In genomic region chr6:140203611-140204553, GRCh38 we compare ENCODE assay signal across 14 cellular contexts.
A peak's percentile ranks its signal among the peaks of the same experiment; 100 is the strongest.
DNase-seq lines count a peak whose midpoint lies in the region; ATAC-seq and TF ChIP-seq lines count a peak whose summit lies in the region.
"Had no signal": no experiment of that assay in that cellular context is flagged by ENCODE, and none has a peak within 500 bp of the region (broad histone marks: within the 10 kb centered on the region; RNA-seq: fewer than 3 reads in every experiment).

No MANE protein-coding gene starts in this region.

- peaks cover 21% of the 10 kb centered on the region for H3F3A ChIP-seq in SK-N-SH (replicated peaks; ENCODE audit: insufficient read depth)

- peaks cover 8% of the 10 kb centered on the region for H3K9me3 ChIP-seq in AG04450 (ENCODE audit: control insufficient read depth, insufficient read depth, low read length)
- no peaks in the 10 kb centered on the region for H3K9me3 ChIP-seq in SK-N-SH
- H3K9me3 ChIP-seq in Peyer's patch, result no peaks in the 10 kb centered on the region
- H3K9me3 ChIP-seq: BLaER1, transverse colon had no signal

- H3K9me3 Mint-ChIP-seq in HFFc6, result peaks cover 8% of the 10 kb centered on the region; the same call in 1 of the 2 replicates
- H3K9me3 Mint-ChIP-seq in activated CD4-positive, alpha-beta T cell treated with anti-CD3 and anti-CD28 coated beads, Interleukin-2, amount 10 ng/mL, durations not matched to agents 7 days and 5 days, result no peaks in the 10 kb centered on the region
- H3K9me3 Mint-ChIP-seq: activated CD8-positive, alpha-beta T cell treated with anti-CD3 and anti-CD28 coated beads for 36 hours; activated naive CD4-positive, alpha-beta T cell treated with anti-CD3 and anti-CD28 coated beads for 36 hours had no signal

- peak overlapping the region; percentile 62 for H3K27ac Mint-ChIP-seq in HFFc6
- no peak overlapping the region for H3K27ac Mint-ChIP-seq in activated CD4-positive, alpha-beta T cell treated with anti-CD3 and anti-CD28 coated beads, Interleukin-2, amount 10 ng/mL, durations not matched to agents 7 days and 5 days
- H3K27ac Mint-ChIP-seq: activated CD8-positive, alpha-beta T cell treated with anti-CD3 and anti-CD28 coated beads for 36 hours; activated naive CD4-positive, alpha-beta T cell treated with anti-CD3 and anti-CD28 coated beads for 36 hours had no signal

- no peak for ATAC-seq in GM21528 (IDR thresholded peaks at IDR 0.05; ENCODE audit: low FRiP score, unreplicated experiment)
- ATAC-seq: activated CD8-positive, alpha-beta T cell treated with anti-CD3 and anti-CD28 coated beads for 36 hours; sciatic nerve had no signal

- TF ChIP-seq RAD21 in SK-N-SH (IDR thresholded peaks at IDR 0.05; ENCODE audit: low read length), result no peak

- no peaks in the 10 kb centered on the region for H3K9me2 ChIP-seq in SK-N-SH

- H3K4me3 ChIP-seq in AG04450 (ENCODE audit: low read depth, low read length) (no peak overlapping the region), SK-N-SH (ENCODE audit: low read depth in 2 of 2, low read length in 1 of 2) (no peak overlapping the region), Peyer's patch (no peak overlapping the region)
- H3K4me3 ChIP-seq: BLaER1, PC-9, transverse colon had no signal

- H3K4me1 ChIP-seq in SK-N-SH (ENCODE audit: control insufficient read depth in 1 of 2, insufficient read depth in 2 of 2, low read depth in 1 of 2, low read length in 1 of 2) (no peaks in the 10 kb centered on the region; a peak in 1 of 4 replicates), Peyer's patch (no peaks in the 10 kb centered on the region)
- H3K4me1 ChIP-seq: BLaER1 had no signal

- H3K27me3 Mint-ChIP-seq in HFFc6 (ENCODE audit: insufficient read depth), result no peaks in the 10 kb centered on the region; the same call in 1 of the 2 replicates
- H3K27me3 Mint-ChIP-seq in activated CD4-positive, alpha-beta T cell treated with anti-CD3 and anti-CD28 coated beads, Interleukin-2, amount 10 ng/mL, durations not matched to agents 7 days and 5 days, result no peaks in the 10 kb centered on the region

- H2AFZ ChIP-seq in SK-N-SH (ENCODE audit: low read depth), result peak overlapping the region; percentile 28; the same call in 1 of the 2 replicates

- peak; percentile 35 to 86; a peak in 3 of 4 replicates for TF ChIP-seq EP300 in SK-N-SH (IDR thresholded peaks at IDR 0.05; ENCODE audit: borderline replicate concordance in 1 of 2, low read depth in 1 of 2, low read length in 1 of 2)

- TF ChIP-seq POLR2A in Peyer's patch (IDR thresholded peaks at IDR 0.05), result no peak

- H3K36me3 ChIP-seq in SK-N-SH (replicated peaks in 1 of 2; ENCODE audit: control insufficient read depth in 1 of 2, insufficient read depth in 2 of 2, low read length in 1 of 2) (no peaks in the 10 kb centered on the region), Peyer's patch (no peaks in the 10 kb centered on the region)
- H3K36me3 ChIP-seq: BLaER1, transverse colon had no signal

- H3K27ac ChIP-seq in AG04450 (ENCODE audit: low read depth, low read length), result no peak overlapping the region
- H3K27ac ChIP-seq in SK-N-SH (ENCODE audit: low read depth in 2 of 2, low read length in 1 of 2), result peak overlapping the region; percentile 75 to 84
- no peak overlapping the region for H3K27ac ChIP-seq in Peyer's patch
- H3K27ac ChIP-seq: BLaER1, PC-9 had no signal

- CTCF ChIA-PET in AG04450 (lab: Charles Lee) (no interaction called here), SK-N-SH (lab: Yijun Ruan, JAX) (no interaction called here)
- CTCF ChIA-PET in activated CD4-positive, alpha-beta T cell treated with anti-CD3 and anti-CD28 coated beads, Interleukin-2, amount 10 ng/mL, durations not matched to agents 7 days and 5 days (lab: Charles Lee), result no interaction called here

- POLR2A ChIA-PET in AG04450 (lab: Yijun Ruan, JAX) (interaction anchor here (1.1 kb wide), 1 partner anchor 829 kb away, joined by 3 read pairs; the partner anchor contains the start of gene CITED2), SK-N-SH (lab: Yijun Ruan, JAX) (no interaction called here)
- POLR2A ChIA-PET in activated CD4-positive, alpha-beta T cell treated with anti-CD3 and anti-CD28 coated beads, Interleukin-2, amount 10 ng/mL, durations not matched to agents 7 days and 5 days (lab: Charles Lee), result no interaction called here

- no peaks in the 10 kb centered on the region for H4K20me1 ChIP-seq in SK-N-SH (ENCODE audit: insufficient read depth)
- H4K20me1 ChIP-seq: BLaER1 had no signal

- H3K4me1 Mint-ChIP-seq in HFFc6 (ENCODE audit: low read depth), result peaks cover 56% of the 10 kb centered on the region
- H3K4me1 Mint-ChIP-seq in activated CD4-positive, alpha-beta T cell treated with anti-CD3 and anti-CD28 coated beads, Interleukin-2, amount 10 ng/mL, durations not matched to agents 7 days and 5 days, result no peaks in the 10 kb centered on the region

- H3K4me3 Mint-ChIP-seq in HFFc6, result peak overlapping the region; percentile 4
- no peak overlapping the region for H3K4me3 Mint-ChIP-seq in activated CD4-positive, alpha-beta T cell treated with anti-CD3 and anti-CD28 coated beads, Interleukin-2, amount 10 ng/mL, durations not matched to agents 7 days and 5 days
- H3K4me3 Mint-ChIP-seq: activated CD8-positive, alpha-beta T cell treated with anti-CD3 and anti-CD28 coated beads for 36 hours; activated naive CD4-positive, alpha-beta T cell treated with anti-CD3 and anti-CD28 coated beads for 36 hours had no signal

- WGBS in SK-N-SH (ENCODE audit: low lambda C conversion rate), result 33% methylated on average over 2 of the region's 2 CpGs

- H3K79me2 ChIP-seq in SK-N-SH (ENCODE audit: insufficient read depth), result no peaks in the 10 kb centered on the region

- H3K4me2 ChIP-seq in SK-N-SH, result peak overlapping the region; percentile 3; the same call in 1 of the 2 replicates
- H3K4me2 ChIP-seq: BLaER1, PC-9 had no signal

- DNase-seq in AG04450 (ENCODE audit: low read depth, low spot score), result peak; percentile 21
- peak; percentile 60 for DNase-seq in HFFc6
- no peak for DNase-seq in SK-N-SH
- DNase-seq in foreskin melanocyte, result peak; percentile 26
- no peak for DNase-seq in Peyer's patch
- no peak for DNase-seq in GOT3 (lab: John Stamatoyannopoulos, UW)
- no peak for DNase-seq in activated CD4-positive, alpha-beta T cell treated with anti-CD3 and anti-CD28 coated beads, Interleukin-2, amount 10 ng/mL, durations not matched to agents 7 days and 5 days
- DNase-seq: activated CD8-positive, alpha-beta T cell treated with anti-CD3 and anti-CD28 coated beads for 36 hours; activated naive CD4-positive, alpha-beta T cell treated with anti-CD3 and anti-CD28 coated beads for 36 hours; PC-9; transverse colon had no signal

- H3K9ac ChIP-seq in SK-N-SH, result no peak overlapping the region; the same call in 1 of the 2 replicates
- H3K9ac ChIP-seq: BLaER1 had no signal

- TF ChIP-seq CTCF in AG04450 (IDR thresholded peaks at IDR 0.05; ENCODE audit: low read depth, low read length) (no peak), HFFc6 (IDR thresholded peaks at IDR 0.05) (no peak), SK-N-SH (IDR thresholded peaks at IDR 0.05) (no peak), Peyer's patch (IDR thresholded peaks at IDR 0.05) (no peak)

- peaks cover 28% of the 10 kb centered on the region for H3K36me3 Mint-ChIP-seq in HFFc6 (ENCODE audit: low read depth)
- H3K36me3 Mint-ChIP-seq in activated CD4-positive, alpha-beta T cell treated with anti-CD3 and anti-CD28 coated beads, Interleukin-2, amount 10 ng/mL, durations not matched to agents 7 days and 5 days (ENCODE audit: low read depth), result no peaks in the 10 kb centered on the region

- no peaks in the 10 kb centered on the region for H3K27me3 ChIP-seq in AG04450 (ENCODE audit: control insufficient read depth, insufficient read depth, low read length)
- H3K27me3 ChIP-seq in SK-N-SH (ENCODE audit: insufficient read depth), result no peaks in the 10 kb centered on the region
- no peaks in the 10 kb centered on the region for H3K27me3 ChIP-seq in Peyer's patch
- H3K27me3 ChIP-seq: BLaER1, transverse colon had no signal

TF ChIP-seq in SK-N-SH, 30 proteins besides CTCF, POLR2A, EP300 and RAD21 (continues in another document):
- TF ChIP-seq MXI1 (IDR thresholded peaks at IDR 0.05; ENCODE audit: low read depth, low read length) (no peak), YY1 (IDR thresholded peaks at IDR 0.05; ENCODE audit: low read depth) (no peak), NFIC (IDR thresholded peaks at IDR 0.05; ENCODE audit: borderline replicate concordance) (peak; percentile 46), TAF1 (IDR thresholded peaks at IDR 0.05; ENCODE audit: borderline replicate concordance, low read depth, low read length) (no peak), MEF2A (IDR thresholded peaks at IDR 0.05; ENCODE audit: borderline replicate concordance, low read depth) (peak; percentile 83), SIN3A (IDR thresholded peaks at IDR 0.05; ENCODE audit: borderline replicate concordance, low read depth, low read length) (no peak), RCOR1 (IDR thresholded peaks at IDR 0.05; ENCODE audit: low read length) (no peak), TEAD4 (IDR thresholded peaks at IDR 0.05; ENCODE audit: borderline replicate concordance, insufficient read depth) (peak; percentile 30; the same call in 1 of the 2 replicates), RXRA (IDR thresholded peaks at IDR 0.05; ENCODE audit: borderline replicate concordance, low read depth) (no peak), ZBTB33 (IDR thresholded peaks at IDR 0.05; ENCODE audit: borderline replicate concordance, low read depth) (no peak)

Comparison
In these comparisons a context has a peak if more than half of its experiments do, and no peak if none do; other contexts are left out.
1. DNase-seq: peak in AG04450 (single experiment), HFFc6 (single experiment) and foreskin melanocyte (single experiment); none in SK-N-SH (single experiment), Peyer's patch (0 of 3), GOT3 (single experiment) and activated CD4-positive, alpha-beta T cell treated with anti-CD3 and anti-CD28 coated beads, Interleukin-2, amount 10 ng/mL, durations not matched to agents 7 days and 5 days (single experiment).
2. H3K27ac ChIP-seq: peak in SK-N-SH (2 of 2); none in AG04450 (single experiment) and Peyer's patch (0 of 4).